ENCODE assay signal across 20 cellular contexts in the genomic region with DNA sequence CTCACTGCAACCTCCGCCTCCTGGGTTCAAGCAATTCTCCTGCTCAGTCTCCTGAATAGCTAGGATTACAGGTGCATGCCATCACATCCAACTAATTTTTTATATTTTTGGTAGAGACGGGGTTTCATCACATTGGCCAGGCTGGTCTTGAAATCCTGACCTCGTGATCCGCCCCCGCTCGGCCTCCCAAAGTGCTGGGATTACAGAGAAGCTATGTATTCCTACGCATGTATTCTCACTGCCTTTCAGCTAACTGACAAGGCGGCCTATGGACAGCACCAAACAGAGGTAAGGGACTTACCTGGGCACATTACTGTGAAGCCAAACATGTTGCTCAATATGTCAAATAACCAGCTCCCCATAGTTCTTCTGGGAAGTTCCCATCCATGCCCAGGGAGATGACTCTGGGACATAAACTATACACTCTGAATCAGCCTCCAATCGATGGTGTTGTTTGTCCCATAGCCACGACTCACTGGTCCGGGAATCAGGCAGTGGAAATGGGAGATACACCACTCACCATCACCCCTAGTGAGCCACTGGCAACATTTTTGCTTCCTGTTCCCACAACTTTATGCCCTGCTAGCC.
DNase-seq lines count a peak whose midpoint lies in the region; ATAC-seq and TF ChIP-seq lines count a peak whose summit lies in the region.
"Had no signal": no experiment of that assay in that cellular context is flagged by ENCODE, and none has a peak within 500 bp of the region (broad histone marks: within the 10 kb centered on the region; RNA-seq: fewer than 3 reads in every experiment).

No MANE protein-coding gene starts in this region.

- CTCF ChIA-PET in mammary epithelial cell (lab: Charles Lee; ENCODE audit: low non-redundant PET) = interaction anchor here (0.6 to 2.0 kb wide), 4 partner anchors 73 to 778 kb away, joined by 3 to 18 read pairs (median 10); no protein-coding TSS in a partner anchor

- H3K4me1 ChIP-seq in mammary epithelial cell (ENCODE audit: insufficient read depth, low read length) = peaks cover 13% of the 10 kb centered on the region
- peaks cover 13% of the 10 kb centered on the region for H3K4me1 ChIP-seq in psoas muscle

- no peaks in the 10 kb centered on the region for H4K20me1 ChIP-seq in mammary epithelial cell (ENCODE audit: insufficient read depth, low read length)

- no peaks in the 10 kb centered on the region for H3K36me3 ChIP-seq in mammary epithelial cell (ENCODE audit: insufficient read depth, low read length)
- no peaks in the 10 kb centered on the region for H3K36me3 ChIP-seq in psoas muscle (ENCODE audit: insufficient read depth in 1 of 2, low read depth in 1 of 2)
- H3K36me3 ChIP-seq: upper lobe of left lung had no signal

- intact Hi-C loops in mammary epithelial cell (cut with micrococcal nuclease) = loop anchor here (5.0 to 10.0 kb wide), 4 partner anchors 246 to 339 kb away; no protein-coding TSS in a partner anchor
- intact Hi-C loops in psoas muscle (cut with DNase I) = loop anchor here (5.0 to 10.0 kb wide), 5 partner anchors 249 to 811 kb away; no protein-coding TSS in a partner anchor

- H3K27ac ChIP-seq in mammary epithelial cell (ENCODE audit: insufficient read depth, low read depth, low read length) = no peak overlapping the region
- no peak overlapping the region for H3K27ac ChIP-seq in psoas muscle
- H3K27ac ChIP-seq: A549, upper lobe of left lung had no signal

- ATAC-seq in HG03175 (IDR thresholded peaks at IDR 0.05; ENCODE audit: unreplicated experiment) (no peak), psoas muscle (no peak)
- ATAC-seq: activated CD8-positive, alpha-beta T cell treated with anti-CD3 and anti-CD28 coated beads, Interleukin-2, amount 10 ng/mL, durations not matched to agents 7 days and 5 days; natural killer cell; T-helper 17 cell had no signal

- H2AFZ ChIP-seq in mammary epithelial cell (ENCODE audit: low read depth, low read length) = no peak overlapping the region
- H2AFZ ChIP-seq: GM23338 had no signal

- 89% methylated on average over 11 of the region's 11 CpGs for WGBS in mammary epithelial cell (ENCODE audit: low coverage, missing lambda C conversion rate)
- WGBS in psoas muscle, 3 donors = 92 to 94% (median 93%) methylated on average over 11 of the region's 11 CpGs

- in situ Hi-C loops in mammary epithelial cell (cut with MboI; ENCODE audit: low sequenced_read_pairs in 2 of 2) = loop anchor here (5.0 to 25.0 kb wide), 3 partner anchors 511 to 809 kb away; no protein-coding TSS in a partner anchor

- BruUV-seq in mammary epithelial cell (replicated peaks; lab: Mats Ljungman, UMichigan) = no TSS peak

- no peak overlapping the region for H3K4me3 ChIP-seq in mammary epithelial cell (replicated peaks in 1 of 3; ENCODE audit: insufficient read depth in 1 of 3, low read depth in 2 of 3, low read length in 3 of 3)
- H3K4me3 ChIP-seq in psoas muscle = no peak overlapping the region
- H3K4me3 ChIP-seq: A549, GM23338, K562, upper lobe of left lung had no signal

- dilution Hi-C loops in mammary epithelial cell (cut with HindIII; ENCODE audit: low sequenced_read_pairs) = no loop called here

- H3K9me3 ChIP-seq in mammary epithelial cell (replicated peaks; ENCODE audit: insufficient read depth, low read length) = no peaks in the 10 kb centered on the region
- no peaks in the 10 kb centered on the region for H3K9me3 ChIP-seq in psoas muscle
- H3K9me3 ChIP-seq: A549, SK-N-SH, upper lobe of left lung had no signal

- H3K9ac ChIP-seq in mammary epithelial cell (ENCODE audit: insufficient read depth, low read length) = no peak overlapping the region
- H3K9ac ChIP-seq: SK-N-SH had no signal

- H3K27me3 ChIP-seq in mammary epithelial cell (ENCODE audit: insufficient read depth, low read length) (no peaks in the 10 kb centered on the region), psoas muscle (ENCODE audit: insufficient read depth in 3 of 3, low read length in 2 of 3) (no peaks in the 10 kb centered on the region)
- H3K27me3 ChIP-seq: upper lobe of left lung had no signal

- H3K79me2 ChIP-seq in mammary epithelial cell (ENCODE audit: insufficient read depth, low read length) = no peaks in the 10 kb centered on the region

- no peak overlapping the region for H3K4me2 ChIP-seq in mammary epithelial cell (ENCODE audit: insufficient read depth, low read depth, low read length)
- H3K4me2 ChIP-seq: A549, GM23338, SK-N-SH had no signal

- TF ChIP-seq CTCF in mammary epithelial cell (conservative IDR thresholded peaks at IDR 0.05 in 1 of 2, IDR thresholded peaks at IDR 0.05 in 1 of 2; ENCODE audit: extremely low read depth in 1 of 2, insufficient read depth in 1 of 2, low read depth in 1 of 2, low read length in 2 of 2) = no peak
- TF ChIP-seq CTCF in psoas muscle (IDR thresholded peaks at IDR 0.05) = no peak

- DNase-seq in AG08395 (ENCODE audit: low spot score) (peak; percentile 35), HK-2 (ENCODE audit: unreplicated experiment) (peak; percentile 8), mammary epithelial cell (peak; percentile 81), kidney tubule cell (ENCODE audit: low spot score) (peak; percentile 73), DMS114 treated with DMSO at 0.1 percent for 48 hours (lab: John Stamatoyannopoulos, UW; ENCODE audit: unreplicated experiment) (no peak), NCI-H2029 (lab: John Stamatoyannopoulos, UW) (no peak), psoas muscle (no peak)
- DNase-seq: activated effector memory CD4-positive, alpha-beta T cell treated with anti-CD3 and anti-CD28 coated beads, Interleukin-2, amount 50 U/mL, for 16 hours; aorta; cortex of kidney; natural killer cell; NCI-H446 treated with DMSO at 0.1 percent for 48 hours; T-helper 17 cell had no signal

Comparison
In these comparisons a context has a peak if more than half of its experiments do, and no peak if none do; other contexts are left out.
1. DNase-seq: peak in AG08395 (single experiment), HK-2 (single experiment), mammary epithelial cell (single experiment) and kidney tubule cell (single experiment); none in DMS114 treated with DMSO at 0.1 percent for 48 hours (single experiment), NCI-H2029 (single experiment) and psoas muscle (0 of 2).